22 cellular contexts compared by ENCODE assay signal in genomic region chr5:166713281-166713680, GRCh38.
"Had no signal": no experiment of that assay in that cellular context is flagged by ENCODE, and none has a peak within 500 bp of the region (broad histone marks: within the 10 kb centered on the region; RNA-seq: fewer than 3 reads in every experiment).

No MANE protein-coding gene starts in this region.

- H3K27ac ChIP-seq: dorsolateral prefrontal cortex, gastrocnemius medialis, heart right ventricle, ovary, right atrium auricular region, sigmoid colon, skin epidermis, thoracic aorta, transverse colon had no signal

- H3K9me3 ChIP-seq: gastrocnemius medialis, ovary, right atrium auricular region, sigmoid colon, thoracic aorta, transverse colon had no signal

- H3K27me3 Mint-ChIP-seq: naive thymus-derived CD8-positive, alpha-beta T cell; stimulated activated naive B cell treated with anti-CD40 and anti-IgM and Interleukin-4, amounts not matched to agents 10 μg/mL and 1 μg/mL and 100 μg/mL, for 72 hours; stimulated activated naive CD8-positive, alpha-beta T cell treated with anti-CD3 and anti-CD28 coated beads, Interleukin-15, amount 100 ng/mL, for 72 hours had no signal

- H3K36me3 Mint-ChIP-seq: stimulated activated naive B cell treated with anti-CD40 and anti-IgM and Interleukin-4, amounts not matched to agents 10 μg/mL and 1 μg/mL and 100 μg/mL, for 72 hours had no signal

- H3K27ac Mint-ChIP-seq: naive thymus-derived CD8-positive, alpha-beta T cell; stimulated activated naive B cell treated with anti-CD40 and anti-IgM and Interleukin-4, amounts not matched to agents 10 μg/mL and 1 μg/mL and 100 μg/mL, for 72 hours; stimulated activated naive CD8-positive, alpha-beta T cell treated with anti-CD3 and anti-CD28 coated beads, Interleukin-15, amount 100 ng/mL, for 72 hours had no signal

- H3K4me1 Mint-ChIP-seq: naive thymus-derived CD8-positive, alpha-beta T cell; stimulated activated naive B cell treated with anti-CD40 and anti-IgM and Interleukin-4, amounts not matched to agents 10 μg/mL and 1 μg/mL and 100 μg/mL, for 72 hours; stimulated activated naive CD8-positive, alpha-beta T cell treated with anti-CD3 and anti-CD28 coated beads, Interleukin-15, amount 100 ng/mL, for 72 hours had no signal

- H3K27me3 ChIP-seq: dorsolateral prefrontal cortex, gastrocnemius medialis, heart right ventricle, ovary, right atrium auricular region, sigmoid colon, transverse colon had no signal

- H3K4me3 ChIP-seq: dorsolateral prefrontal cortex, gastrocnemius medialis, heart right ventricle, lung, mucosa of descending colon, ovary, right atrium auricular region, sigmoid colon, skin epidermis, thoracic aorta, transverse colon had no signal

- ATAC-seq: gastrocnemius medialis; heart right ventricle; left colon; left ventricle myocardium superior; mucosa of descending colon; naive thymus-derived CD8-positive, alpha-beta T cell; stimulated activated naive B cell treated with anti-CD40 and anti-IgM and Interleukin-4, amounts not matched to agents 10 μg/mL and 1 μg/mL and 100 μg/mL, for 72 hours; stimulated activated naive CD8-positive, alpha-beta T cell treated with anti-CD3 and anti-CD28 coated beads, Interleukin-15, amount 100 ng/mL, for 72 hours had no signal

- DNase-seq: cortex of kidney; dorsolateral prefrontal cortex; effector CD8-positive, alpha-beta T cell; gastrocnemius medialis; heart right ventricle; kidney; left colon; left ventricle myocardium superior; mucosa of descending colon; naive thymus-derived CD8-positive, alpha-beta T cell; ovary; sigmoid colon; stimulated activated CD4-positive, alpha-beta T cell treated with anti-CD3 and anti-CD28 coated beads, Interleukin-2, amount 100 ng/mL, for 24 hours; stimulated activated CD4-positive, alpha-beta T cell treated with anti-CD3 and anti-CD28 coated beads, Interleukin-4, amount 100 ng/mL, for 4 hours; stimulated activated naive B cell treated with anti-CD40 and anti-IgM and Interleukin-4, amounts not matched to agents 10 μg/mL and 1 μg/mL and 100 μg/mL, for 72 hours; stimulated activated naive CD8-positive, alpha-beta T cell treated with anti-CD3 and anti-CD28 coated beads, Interleukin-15, amount 100 ng/mL, for 72 hours; substantia nigra; transverse colon had no signal

- H3K4me1 ChIP-seq: gastrocnemius medialis, sigmoid colon, transverse colon had no signal

- H3K4me3 Mint-ChIP-seq: naive thymus-derived CD8-positive, alpha-beta T cell; stimulated activated naive B cell treated with anti-CD40 and anti-IgM and Interleukin-4, amounts not matched to agents 10 μg/mL and 1 μg/mL and 100 μg/mL, for 72 hours; stimulated activated naive CD8-positive, alpha-beta T cell treated with anti-CD3 and anti-CD28 coated beads, Interleukin-15, amount 100 ng/mL, for 72 hours had no signal

- H3K36me3 ChIP-seq: gastrocnemius medialis, heart right ventricle, ovary, right atrium auricular region, sigmoid colon, thoracic aorta, transverse colon had no signal
